In the genomic region with DNA sequence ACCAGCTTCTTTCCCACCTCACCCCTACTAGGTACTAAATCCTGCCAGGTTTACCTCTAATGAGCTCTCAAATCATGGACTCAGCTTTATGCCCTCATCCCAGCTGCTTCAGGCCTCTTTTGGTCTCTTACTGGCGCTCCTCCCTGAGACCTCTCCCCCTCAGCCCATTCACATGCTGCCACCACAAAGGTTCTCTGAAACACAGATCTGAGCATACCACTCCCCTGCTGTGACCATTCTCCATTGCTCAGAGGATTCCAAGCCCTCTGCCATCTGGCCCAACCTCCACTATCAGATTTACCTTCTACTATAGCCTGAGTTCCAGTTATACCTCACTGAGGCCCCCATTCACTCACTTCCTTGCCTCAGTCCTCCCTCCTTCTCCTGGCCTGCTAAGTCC, we compare ENCODE assay signal across 18 cellular contexts.
A peak's percentile ranks its signal among the peaks of the same experiment; 100 is the strongest.
DNase-seq lines count a peak whose midpoint lies in the region; ATAC-seq and TF ChIP-seq lines count a peak whose summit lies in the region.
"Had no signal": no experiment of that assay in that cellular context is flagged by ENCODE, and none has a peak within 500 bp of the region (broad histone marks: within the 10 kb centered on the region; RNA-seq: fewer than 3 reads in every experiment).

No MANE protein-coding gene starts in this region.

- CTCF ChIA-PET in activated CD4-positive, alpha-beta memory T cell treated with anti-CD3 and anti-CD28 coated beads for 36 hours (lab: Charles Lee): interaction anchor here (1.0 to 4.8 kb wide), 7 partner anchors 13 to 242 kb away, joined by 3 to 27 read pairs (median 4); no protein-coding TSS in a partner anchor

- TF ChIP-seq CTCF in HFFc6 (IDR thresholded peaks at IDR 0.05): no peak

- intact Hi-C loops in activated CD4-positive, alpha-beta memory T cell treated with anti-CD3 and anti-CD28 coated beads for 36 hours (cut with micrococcal nuclease): no loop called here

- H3K36me3 Mint-ChIP-seq in activated naive CD4-positive, alpha-beta T cell treated with anti-CD3 and anti-CD28 coated beads, Interleukin-2, amount 50 U/mL, for 72 hours: peaks cover 7 to 25% of the 10 kb centered on the region in 2 donors
- peaks cover 28% of the 10 kb centered on the region for H3K36me3 Mint-ChIP-seq in activated CD4-positive, alpha-beta memory T cell treated with anti-CD3 and anti-CD28 coated beads for 36 hours
- H3K36me3 Mint-ChIP-seq in effector memory CD8-positive, alpha-beta T cell (ENCODE audit: insufficient read depth): peaks cover 32% of the 10 kb centered on the region
- peaks cover 42 to 57% of the 10 kb centered on the region in 2 donors for H3K36me3 Mint-ChIP-seq in stimulated activated naive B cell treated with anti-CD40 and anti-IgM and Interleukin-4, amounts not matched to agents 10 μg/mL and 1 μg/mL and 100 μg/mL, for 72 hours
- H3K36me3 Mint-ChIP-seq in HFFc6 (ENCODE audit: low read depth): no peaks in the 10 kb centered on the region

- POLR2A ChIA-PET in activated CD4-positive, alpha-beta memory T cell treated with anti-CD3 and anti-CD28 coated beads for 36 hours (lab: Charles Lee): no interaction called here

- no peak for DNase-seq in activated naive CD4-positive, alpha-beta T cell treated with anti-CD3 and anti-CD28 coated beads, Interleukin-2, amount 50 U/mL, for 72 hours (ENCODE audit: low spot score in 2 of 2)
- no peak for DNase-seq in activated naive CD4-positive, alpha-beta T cell (lab: John Stamatoyannopoulos, UW)
- DNase-seq in activated CD4-positive, alpha-beta memory T cell treated with anti-CD3 and anti-CD28 coated beads for 36 hours: no peak
- DNase-seq in effector memory CD8-positive, alpha-beta T cell: no peak
- no peak for DNase-seq in stimulated activated naive B cell treated with anti-CD40 and anti-IgM and Interleukin-4, amounts not matched to agents 10 μg/mL and 1 μg/mL and 100 μg/mL, for 72 hours
- DNase-seq in HFFc6 (no peak), NCI-H748 treated with DMSO at 0.1 percent for 48 hours (lab: John Stamatoyannopoulos, UW) (no peak), NCI-H345 (lab: John Stamatoyannopoulos, UW) (no peak)
- DNase-seq: activated CD4-positive, alpha-beta T cell treated with anti-CD3 and anti-CD28 coated beads for 48 hours; activated T-cell treated with anti-CD3 and anti-CD28 coated beads, Interleukin-2, amount 50 U/mL, for 1 hour; amygdala; COR-L47; head of caudate nucleus; left ventricle myocardium inferior; NCI-H187 treated with DMSO at 0.1 percent for 48 hours; pancreas; tibial artery had no signal

- no peak overlapping the region for H3K4me3 Mint-ChIP-seq in activated CD4-positive, alpha-beta memory T cell treated with anti-CD3 and anti-CD28 coated beads for 36 hours
- peak overlapping the region in 1 of 2 donors; percentile 23 for H3K4me3 Mint-ChIP-seq in effector memory CD8-positive, alpha-beta T cell
- peak overlapping the region in 1 of 2 donors; percentile 18 for H3K4me3 Mint-ChIP-seq in stimulated activated naive B cell treated with anti-CD40 and anti-IgM and Interleukin-4, amounts not matched to agents 10 μg/mL and 1 μg/mL and 100 μg/mL, for 72 hours
- no peak overlapping the region for H3K4me3 Mint-ChIP-seq in HFFc6

- no peaks in the 10 kb centered on the region for H3K27me3 Mint-ChIP-seq in activated CD4-positive, alpha-beta memory T cell treated with anti-CD3 and anti-CD28 coated beads for 36 hours
- no peaks in the 10 kb centered on the region for H3K27me3 Mint-ChIP-seq in effector memory CD8-positive, alpha-beta T cell
- no peaks in the 10 kb centered on the region for H3K27me3 Mint-ChIP-seq in stimulated activated naive B cell treated with anti-CD40 and anti-IgM and Interleukin-4, amounts not matched to agents 10 μg/mL and 1 μg/mL and 100 μg/mL, for 72 hours
- no peaks in the 10 kb centered on the region for H3K27me3 Mint-ChIP-seq in HFFc6 (ENCODE audit: insufficient read depth)

- ATAC-seq in activated naive CD4-positive, alpha-beta T cell treated with anti-CD3 and anti-CD28 coated beads, Interleukin-2, amount 50 U/mL, for 72 hours: no peak
- ATAC-seq in effector memory CD8-positive, alpha-beta T cell (replicated peaks): no peak
- ATAC-seq in stimulated activated naive B cell treated with anti-CD40 and anti-IgM and Interleukin-4, amounts not matched to agents 10 μg/mL and 1 μg/mL and 100 μg/mL, for 72 hours (replicated peaks): no peak
- ATAC-seq: sciatic nerve had no signal

- peak overlapping the region; percentile 85 to 94 for H3K27ac Mint-ChIP-seq in activated naive CD4-positive, alpha-beta T cell treated with anti-CD3 and anti-CD28 coated beads, Interleukin-2, amount 50 U/mL, for 72 hours
- H3K27ac Mint-ChIP-seq in activated CD4-positive, alpha-beta memory T cell treated with anti-CD3 and anti-CD28 coated beads for 36 hours: peak overlapping the region; percentile 44
- peak overlapping the region; percentile 82 to 89 for H3K27ac Mint-ChIP-seq in effector memory CD8-positive, alpha-beta T cell
- H3K27ac Mint-ChIP-seq in stimulated activated naive B cell treated with anti-CD40 and anti-IgM and Interleukin-4, amounts not matched to agents 10 μg/mL and 1 μg/mL and 100 μg/mL, for 72 hours: peak overlapping the region; percentile 84
- no peak overlapping the region for H3K27ac Mint-ChIP-seq in HFFc6

- peaks cover 87% of the 10 kb centered on the region for H3K4me1 Mint-ChIP-seq in activated CD4-positive, alpha-beta memory T cell treated with anti-CD3 and anti-CD28 coated beads for 36 hours (ENCODE audit: low read depth)
- H3K4me1 Mint-ChIP-seq in effector memory CD8-positive, alpha-beta T cell (ENCODE audit: low read depth in 2 of 2): peaks cover 68 to 89% of the 10 kb centered on the region in 2 donors
- H3K4me1 Mint-ChIP-seq in stimulated activated naive B cell treated with anti-CD40 and anti-IgM and Interleukin-4, amounts not matched to agents 10 μg/mL and 1 μg/mL and 100 μg/mL, for 72 hours: peaks cover 57 to 92% of the 10 kb centered on the region in 2 donors
- H3K4me1 Mint-ChIP-seq in HFFc6 (ENCODE audit: low read depth): peaks cover 25% of the 10 kb centered on the region

- H3K9me3 Mint-ChIP-seq in activated naive CD4-positive, alpha-beta T cell treated with anti-CD3 and anti-CD28 coated beads, Interleukin-2, amount 50 U/mL, for 72 hours: no peaks in the 10 kb centered on the region
- H3K9me3 Mint-ChIP-seq in activated CD4-positive, alpha-beta memory T cell treated with anti-CD3 and anti-CD28 coated beads for 36 hours: no peaks in the 10 kb centered on the region
- H3K9me3 Mint-ChIP-seq in effector memory CD8-positive, alpha-beta T cell: no peaks in the 10 kb centered on the region
- H3K9me3 Mint-ChIP-seq in stimulated activated naive B cell treated with anti-CD40 and anti-IgM and Interleukin-4, amounts not matched to agents 10 μg/mL and 1 μg/mL and 100 μg/mL, for 72 hours: peaks cover 0 to 2% of the 10 kb centered on the region in 2 donors
- H3K9me3 Mint-ChIP-seq in HFFc6: no peaks in the 10 kb centered on the region
